ENCODE assay signal across 8 cellular contexts in genomic region chr10:116742367-116743265, GRCh38. TPM values are rescaled to one million over a fixed set of nuclear protein-coding genes. Genes with fewer than 3 reads are reported as not detected.
DNase-seq lines count a peak whose midpoint lies in the region; ATAC-seq and TF ChIP-seq lines count a peak whose summit lies in the region.

Gene HSPA12A, minus strand, starts transcription at chr10:116742566. Its CDS starts 97 bp downstream, at chr10:116742469.

- peak within 1 kb of the TSS; percentile 50 for H3K4me3 ChIP-seq in astrocyte of the cerebellum (ENCODE audit: low read depth, low read length)

- in situ Hi-C loops in astrocyte of the cerebellum (cut with HindIII; ENCODE audit: low sequenced_read_pairs), result no loop called here

- intact Hi-C loops in posterior vena cava (cut with DNase I), result loop anchor here (10.0 kb wide), 2 partner anchors 48 to 58 kb away; no protein-coding TSS in a partner anchor

- ATAC-seq in GM19455 (IDR thresholded peaks at IDR 0.05; ENCODE audit: unreplicated experiment), result peak; percentile 94
- ATAC-seq in HG03520 (IDR thresholded peaks at IDR 0.05; ENCODE audit: unreplicated experiment), result peak; percentile 90

- DNase-seq in COR-L47 (lab: John Stamatoyannopoulos, UW) (peak; percentile 8), SW480 (ENCODE audit: low spot score) (peak; percentile 88), astrocyte of the cerebellum (ENCODE audit: low read depth) (no peak), hepatic stellate cell (ENCODE audit: low spot score) (peak; percentile 91), posterior vena cava (ENCODE audit: low spot score) (peak; percentile 91), NCI-H524 treated with DMSO at 0.1 percent for 48 hours (lab: John Stamatoyannopoulos, UW) (no peak)

- TF ChIP-seq CTCF in astrocyte of the cerebellum (IDR thresholded peaks at IDR 0.05; ENCODE audit: low read depth, low read length, missing control alignments), result no peak

RNA-seq across cellular contexts. Expression of gene HSPA12A, which starts in this region (rescaled TPM):
- total RNA-seq in posterior vena cava, result 10 to 100 TPM; 20.5 to 20.8 TPM

Comparison
In these comparisons a context has a peak if more than half of its experiments do, and no peak if none do; other contexts are left out.
1. DNase-seq: peak in COR-L47 (single experiment), SW480 (single experiment), hepatic stellate cell (single experiment) and posterior vena cava (single experiment); none in astrocyte of the cerebellum (single experiment) and NCI-H524 treated with DMSO at 0.1 percent for 48 hours (single experiment).